In the genomic region with DNA sequence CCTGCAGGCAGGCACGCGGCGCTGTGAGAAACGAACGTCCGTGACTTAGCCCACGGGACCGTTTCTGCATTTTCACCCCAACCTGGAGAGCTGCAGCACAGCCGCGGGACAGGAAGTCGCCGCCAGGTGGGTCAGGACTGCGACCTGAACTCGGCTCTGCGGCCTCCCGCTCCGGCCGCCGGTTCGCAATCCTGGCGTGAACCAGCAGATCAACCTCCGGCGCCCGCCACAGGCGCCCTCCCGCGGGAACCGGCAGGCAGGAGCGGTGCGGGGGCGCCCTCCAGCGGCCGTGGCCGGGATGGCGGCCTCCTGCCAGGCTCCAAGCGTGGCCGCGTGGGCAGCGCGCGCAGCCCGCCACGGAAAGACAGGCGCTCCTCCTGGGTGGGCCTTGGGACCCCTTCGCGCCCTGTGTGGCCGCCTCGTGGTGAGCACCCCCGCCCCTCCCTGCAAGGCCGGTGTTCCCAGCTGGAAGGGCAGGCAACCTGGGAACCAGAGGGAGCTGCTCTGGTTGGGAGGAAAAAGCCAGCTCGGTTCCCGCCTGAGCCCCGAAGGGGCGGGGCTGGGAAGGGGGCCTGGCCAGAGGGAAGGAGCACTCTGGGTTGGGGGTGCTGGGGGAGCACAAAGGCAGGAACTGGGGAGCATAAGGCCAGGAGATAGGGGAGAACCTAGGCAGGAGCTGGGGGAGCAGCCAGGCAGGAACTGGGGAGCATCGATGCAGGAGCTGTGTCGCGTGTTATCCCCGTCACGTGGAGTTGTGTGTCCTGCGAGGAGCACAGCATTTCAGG, we compare ENCODE assay signal across 1 cellular context.
TF ChIP-seq lines count a peak whose summit lies in the region.

No MANE protein-coding gene starts in this region.

TF ChIP-seq in K562, 482 proteins besides CTCF, POLR2A, EP300 and RAD21 (continued from another document and continues in another):
- TF ChIP-seq, protein P1, sequence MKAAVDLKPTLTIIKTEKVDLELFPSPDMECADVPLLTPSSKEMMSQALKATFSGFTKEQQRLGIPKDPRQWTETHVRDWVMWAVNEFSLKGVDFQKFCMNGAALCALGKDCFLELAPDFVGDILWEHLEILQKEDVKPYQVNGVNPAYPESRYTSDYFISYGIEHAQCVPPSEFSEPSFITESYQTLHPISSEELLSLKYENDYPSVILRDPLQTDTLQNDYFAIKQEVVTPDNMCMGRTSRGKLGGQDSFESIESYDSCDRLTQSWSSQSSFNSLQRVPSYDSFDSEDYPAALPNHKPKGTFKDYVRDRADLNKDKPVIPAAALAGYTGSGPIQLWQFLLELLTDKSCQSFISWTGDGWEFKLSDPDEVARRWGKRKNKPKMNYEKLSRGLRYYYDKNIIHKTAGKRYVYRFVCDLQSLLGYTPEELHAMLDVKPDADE (conservative IDR thresholded peaks at IDR 0.05; ENCODE audit: control insufficient read depth, low read depth, low read length), result peak; percentile 60; the same call in 1 of the 2 replicates
- TF ChIP-seq E2F3 (CRISPR knock-in tag; IDR thresholded peaks at IDR 0.05) (peak; percentile 92), MTA3 (IDR thresholded peaks at IDR 0.05; ENCODE audit: borderline replicate concordance) (peak; percentile 94), PTRF (tag; IDR thresholded peaks at IDR 0.05) (no peak), ZKSCAN1 (IDR thresholded peaks at IDR 0.05; ENCODE audit: low read depth, low read length) (0 out of 2 replicates have a peak, but pooled peaks have one; percentile 45), KLF13 (tag; IDR thresholded peaks at IDR 0.05; ENCODE audit: borderline replicate concordance, low read depth) (peak; percentile 45), EP400 (IDR thresholded peaks at IDR 0.05) (peak; percentile 83), CXXC5 (CRISPR knock-in tag; IDR thresholded peaks at IDR 0.05) (peak; percentile 87), CBX3 (IDR thresholded peaks at IDR 0.05; ENCODE audit: borderline replicate concordance in 1 of 2, low read length in 2 of 2) (peak in 1 of 2 experiments; percentile 54; a peak in 1 of 3 replicates), YY1 (IDR thresholded peaks at IDR 0.05; ENCODE audit: borderline replicate concordance in 1 of 3, control insufficient read depth in 1 of 3, extremely low read depth in 1 of 3, insufficient read depth in 3 of 3, insufficient read length in 1 of 3, insufficient replicate concordance in 2 of 3, low read depth in 1 of 3, low read length in 2 of 3) (peak; percentile 15 to 75 (median 72)), STAG1 (CRISPR knock-in tag; IDR thresholded peaks at IDR 0.05; ENCODE audit: borderline replicate concordance) (peak; percentile 87), RB1 (IDR thresholded peaks at IDR 0.05; ENCODE audit: low read depth) (peak; percentile 100), NR2C2 (CRISPR knock-in tag; IDR thresholded peaks at IDR 0.05) (0 out of 2 replicates have a peak, but pooled peaks have one; percentile 44), NR2C2 (tag; IDR thresholded peaks at IDR 0.05) (no peak), NFIC (IDR thresholded peaks at IDR 0.05) (peak; percentile 44)
- TF ChIP-seq, protein P2, sequence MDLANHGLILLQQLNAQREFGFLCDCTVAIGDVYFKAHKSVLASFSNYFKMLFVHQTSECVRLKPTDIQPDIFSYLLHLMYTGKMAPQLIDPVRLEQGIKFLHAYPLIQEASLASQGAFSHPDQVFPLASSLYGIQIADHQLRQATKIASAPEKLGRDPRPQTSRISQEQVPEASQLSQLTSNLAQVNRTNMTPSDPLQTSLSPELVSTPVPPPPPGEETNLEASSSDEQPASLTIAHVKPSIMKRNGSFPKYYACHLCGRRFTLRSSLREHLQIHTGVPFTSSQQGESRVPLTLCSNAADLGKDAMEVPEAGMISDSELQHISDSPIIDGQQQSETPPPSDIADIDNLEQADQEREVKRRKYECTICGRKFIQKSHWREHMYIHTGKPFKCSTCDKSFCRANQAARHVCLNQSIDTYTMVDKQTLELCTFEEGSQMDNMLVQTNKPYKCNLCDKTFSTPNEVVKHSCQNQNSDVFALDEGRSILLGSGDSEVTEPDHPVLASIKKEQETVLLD (IDR thresholded peaks at IDR 0.05), result 0 out of 2 replicates have a peak, but pooled peaks have one; percentile 32
- TF ChIP-seq, protein P3, sequence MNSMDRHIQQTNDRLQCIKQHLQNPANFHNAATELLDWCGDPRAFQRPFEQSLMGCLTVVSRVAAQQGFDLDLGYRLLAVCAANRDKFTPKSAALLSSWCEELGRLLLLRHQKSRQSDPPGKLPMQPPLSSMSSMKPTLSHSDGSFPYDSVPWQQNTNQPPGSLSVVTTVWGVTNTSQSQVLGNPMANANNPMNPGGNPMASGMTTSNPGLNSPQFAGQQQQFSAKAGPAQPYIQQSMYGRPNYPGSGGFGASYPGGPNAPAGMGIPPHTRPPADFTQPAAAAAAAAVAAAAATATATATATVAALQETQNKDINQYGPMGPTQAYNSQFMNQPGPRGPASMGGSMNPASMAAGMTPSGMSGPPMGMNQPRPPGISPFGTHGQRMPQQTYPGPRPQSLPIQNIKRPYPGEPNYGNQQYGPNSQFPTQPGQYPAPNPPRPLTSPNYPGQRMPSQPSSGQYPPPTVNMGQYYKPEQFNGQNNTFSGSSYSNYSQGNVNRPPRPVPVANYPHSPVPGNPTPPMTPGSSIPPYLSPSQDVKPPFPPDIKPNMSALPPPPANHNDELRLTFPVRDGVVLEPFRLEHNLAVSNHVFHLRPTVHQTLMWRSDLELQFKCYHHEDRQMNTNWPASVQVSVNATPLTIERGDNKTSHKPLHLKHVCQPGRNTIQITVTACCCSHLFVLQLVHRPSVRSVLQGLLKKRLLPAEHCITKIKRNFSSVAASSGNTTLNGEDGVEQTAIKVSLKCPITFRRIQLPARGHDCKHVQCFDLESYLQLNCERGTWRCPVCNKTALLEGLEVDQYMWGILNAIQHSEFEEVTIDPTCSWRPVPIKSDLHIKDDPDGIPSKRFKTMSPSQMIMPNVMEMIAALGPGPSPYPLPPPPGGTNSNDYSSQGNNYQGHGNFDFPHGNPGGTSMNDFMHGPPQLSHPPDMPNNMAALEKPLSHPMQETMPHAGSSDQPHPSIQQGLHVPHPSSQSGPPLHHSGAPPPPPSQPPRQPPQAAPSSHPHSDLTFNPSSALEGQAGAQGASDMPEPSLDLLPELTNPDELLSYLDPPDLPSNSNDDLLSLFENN (IDR thresholded peaks at IDR 0.05; ENCODE audit: low read depth in 2 of 2, low read length in 2 of 2), result 0 out of 4 replicates have a peak, but pooled peaks of 1 of the 2 experiments have one; percentile 61
- TF ChIP-seq, protein P4, sequence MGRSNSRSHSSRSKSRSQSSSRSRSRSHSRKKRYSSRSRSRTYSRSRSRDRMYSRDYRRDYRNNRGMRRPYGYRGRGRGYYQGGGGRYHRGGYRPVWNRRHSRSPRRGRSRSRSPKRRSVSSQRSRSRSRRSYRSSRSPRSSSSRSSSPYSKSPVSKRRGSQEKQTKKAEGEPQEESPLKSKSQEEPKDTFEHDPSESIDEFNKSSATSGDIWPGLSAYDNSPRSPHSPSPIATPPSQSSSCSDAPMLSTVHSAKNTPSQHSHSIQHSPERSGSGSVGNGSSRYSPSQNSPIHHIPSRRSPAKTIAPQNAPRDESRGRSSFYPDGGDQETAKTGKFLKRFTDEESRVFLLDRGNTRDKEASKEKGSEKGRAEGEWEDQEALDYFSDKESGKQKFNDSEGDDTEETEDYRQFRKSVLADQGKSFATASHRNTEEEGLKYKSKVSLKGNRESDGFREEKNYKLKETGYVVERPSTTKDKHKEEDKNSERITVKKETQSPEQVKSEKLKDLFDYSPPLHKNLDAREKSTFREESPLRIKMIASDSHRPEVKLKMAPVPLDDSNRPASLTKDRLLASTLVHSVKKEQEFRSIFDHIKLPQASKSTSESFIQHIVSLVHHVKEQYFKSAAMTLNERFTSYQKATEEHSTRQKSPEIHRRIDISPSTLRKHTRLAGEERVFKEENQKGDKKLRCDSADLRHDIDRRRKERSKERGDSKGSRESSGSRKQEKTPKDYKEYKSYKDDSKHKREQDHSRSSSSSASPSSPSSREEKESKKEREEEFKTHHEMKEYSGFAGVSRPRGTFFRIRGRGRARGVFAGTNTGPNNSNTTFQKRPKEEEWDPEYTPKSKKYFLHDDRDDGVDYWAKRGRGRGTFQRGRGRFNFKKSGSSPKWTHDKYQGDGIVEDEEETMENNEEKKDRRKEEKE (IDR thresholded peaks at IDR 0.05; ENCODE audit: borderline replicate concordance in 1 of 2, control insufficient read depth in 1 of 2, low read depth in 2 of 2, low read length in 1 of 2), result 0 out of 4 replicates have a peak, but pooled peaks of 1 of the 2 experiments have one; percentile 44
- TF ChIP-seq, protein P5, sequence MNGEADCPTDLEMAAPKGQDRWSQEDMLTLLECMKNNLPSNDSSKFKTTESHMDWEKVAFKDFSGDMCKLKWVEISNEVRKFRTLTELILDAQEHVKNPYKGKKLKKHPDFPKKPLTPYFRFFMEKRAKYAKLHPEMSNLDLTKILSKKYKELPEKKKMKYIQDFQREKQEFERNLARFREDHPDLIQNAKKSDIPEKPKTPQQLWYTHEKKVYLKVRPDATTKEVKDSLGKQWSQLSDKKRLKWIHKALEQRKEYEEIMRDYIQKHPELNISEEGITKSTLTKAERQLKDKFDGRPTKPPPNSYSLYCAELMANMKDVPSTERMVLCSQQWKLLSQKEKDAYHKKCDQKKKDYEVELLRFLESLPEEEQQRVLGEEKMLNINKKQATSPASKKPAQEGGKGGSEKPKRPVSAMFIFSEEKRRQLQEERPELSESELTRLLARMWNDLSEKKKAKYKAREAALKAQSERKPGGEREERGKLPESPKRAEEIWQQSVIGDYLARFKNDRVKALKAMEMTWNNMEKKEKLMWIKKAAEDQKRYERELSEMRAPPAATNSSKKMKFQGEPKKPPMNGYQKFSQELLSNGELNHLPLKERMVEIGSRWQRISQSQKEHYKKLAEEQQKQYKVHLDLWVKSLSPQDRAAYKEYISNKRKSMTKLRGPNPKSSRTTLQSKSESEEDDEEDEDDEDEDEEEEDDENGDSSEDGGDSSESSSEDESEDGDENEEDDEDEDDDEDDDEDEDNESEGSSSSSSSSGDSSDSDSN (IDR thresholded peaks at IDR 0.05; ENCODE audit: borderline replicate concordance in 1 of 2, low read depth in 2 of 2, low read length in 2 of 2), result peak in 1 of 2 experiments; percentile 64; a peak in 1 of 4 replicates
- TF ChIP-seq, protein P6, sequence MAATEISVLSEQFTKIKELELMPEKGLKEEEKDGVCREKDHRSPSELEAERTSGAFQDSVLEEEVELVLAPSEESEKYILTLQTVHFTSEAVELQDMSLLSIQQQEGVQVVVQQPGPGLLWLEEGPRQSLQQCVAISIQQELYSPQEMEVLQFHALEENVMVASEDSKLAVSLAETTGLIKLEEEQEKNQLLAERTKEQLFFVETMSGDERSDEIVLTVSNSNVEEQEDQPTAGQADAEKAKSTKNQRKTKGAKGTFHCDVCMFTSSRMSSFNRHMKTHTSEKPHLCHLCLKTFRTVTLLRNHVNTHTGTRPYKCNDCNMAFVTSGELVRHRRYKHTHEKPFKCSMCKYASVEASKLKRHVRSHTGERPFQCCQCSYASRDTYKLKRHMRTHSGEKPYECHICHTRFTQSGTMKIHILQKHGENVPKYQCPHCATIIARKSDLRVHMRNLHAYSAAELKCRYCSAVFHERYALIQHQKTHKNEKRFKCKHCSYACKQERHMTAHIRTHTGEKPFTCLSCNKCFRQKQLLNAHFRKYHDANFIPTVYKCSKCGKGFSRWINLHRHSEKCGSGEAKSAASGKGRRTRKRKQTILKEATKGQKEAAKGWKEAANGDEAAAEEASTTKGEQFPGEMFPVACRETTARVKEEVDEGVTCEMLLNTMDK (IDR thresholded peaks at IDR 0.05; ENCODE audit: borderline replicate concordance, insufficient read depth, low read depth, low read length, poor library complexity, severe bottlenecking), result peak; percentile 72
- TF ChIP-seq, protein P7, sequence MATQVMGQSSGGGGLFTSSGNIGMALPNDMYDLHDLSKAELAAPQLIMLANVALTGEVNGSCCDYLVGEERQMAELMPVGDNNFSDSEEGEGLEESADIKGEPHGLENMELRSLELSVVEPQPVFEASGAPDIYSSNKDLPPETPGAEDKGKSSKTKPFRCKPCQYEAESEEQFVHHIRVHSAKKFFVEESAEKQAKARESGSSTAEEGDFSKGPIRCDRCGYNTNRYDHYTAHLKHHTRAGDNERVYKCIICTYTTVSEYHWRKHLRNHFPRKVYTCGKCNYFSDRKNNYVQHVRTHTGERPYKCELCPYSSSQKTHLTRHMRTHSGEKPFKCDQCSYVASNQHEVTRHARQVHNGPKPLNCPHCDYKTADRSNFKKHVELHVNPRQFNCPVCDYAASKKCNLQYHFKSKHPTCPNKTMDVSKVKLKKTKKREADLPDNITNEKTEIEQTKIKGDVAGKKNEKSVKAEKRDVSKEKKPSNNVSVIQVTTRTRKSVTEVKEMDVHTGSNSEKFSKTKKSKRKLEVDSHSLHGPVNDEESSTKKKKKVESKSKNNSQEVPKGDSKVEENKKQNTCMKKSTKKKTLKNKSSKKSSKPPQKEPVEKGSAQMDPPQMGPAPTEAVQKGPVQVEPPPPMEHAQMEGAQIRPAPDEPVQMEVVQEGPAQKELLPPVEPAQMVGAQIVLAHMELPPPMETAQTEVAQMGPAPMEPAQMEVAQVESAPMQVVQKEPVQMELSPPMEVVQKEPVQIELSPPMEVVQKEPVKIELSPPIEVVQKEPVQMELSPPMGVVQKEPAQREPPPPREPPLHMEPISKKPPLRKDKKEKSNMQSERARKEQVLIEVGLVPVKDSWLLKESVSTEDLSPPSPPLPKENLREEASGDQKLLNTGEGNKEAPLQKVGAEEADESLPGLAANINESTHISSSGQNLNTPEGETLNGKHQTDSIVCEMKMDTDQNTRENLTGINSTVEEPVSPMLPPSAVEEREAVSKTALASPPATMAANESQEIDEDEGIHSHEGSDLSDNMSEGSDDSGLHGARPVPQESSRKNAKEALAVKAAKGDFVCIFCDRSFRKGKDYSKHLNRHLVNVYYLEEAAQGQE (CRISPR knock-in tag; IDR thresholded peaks at IDR 0.05; ENCODE audit: low read depth), result peak; percentile 20; the same call in 1 of the 2 replicates
- TF ChIP-seq, protein P8, sequence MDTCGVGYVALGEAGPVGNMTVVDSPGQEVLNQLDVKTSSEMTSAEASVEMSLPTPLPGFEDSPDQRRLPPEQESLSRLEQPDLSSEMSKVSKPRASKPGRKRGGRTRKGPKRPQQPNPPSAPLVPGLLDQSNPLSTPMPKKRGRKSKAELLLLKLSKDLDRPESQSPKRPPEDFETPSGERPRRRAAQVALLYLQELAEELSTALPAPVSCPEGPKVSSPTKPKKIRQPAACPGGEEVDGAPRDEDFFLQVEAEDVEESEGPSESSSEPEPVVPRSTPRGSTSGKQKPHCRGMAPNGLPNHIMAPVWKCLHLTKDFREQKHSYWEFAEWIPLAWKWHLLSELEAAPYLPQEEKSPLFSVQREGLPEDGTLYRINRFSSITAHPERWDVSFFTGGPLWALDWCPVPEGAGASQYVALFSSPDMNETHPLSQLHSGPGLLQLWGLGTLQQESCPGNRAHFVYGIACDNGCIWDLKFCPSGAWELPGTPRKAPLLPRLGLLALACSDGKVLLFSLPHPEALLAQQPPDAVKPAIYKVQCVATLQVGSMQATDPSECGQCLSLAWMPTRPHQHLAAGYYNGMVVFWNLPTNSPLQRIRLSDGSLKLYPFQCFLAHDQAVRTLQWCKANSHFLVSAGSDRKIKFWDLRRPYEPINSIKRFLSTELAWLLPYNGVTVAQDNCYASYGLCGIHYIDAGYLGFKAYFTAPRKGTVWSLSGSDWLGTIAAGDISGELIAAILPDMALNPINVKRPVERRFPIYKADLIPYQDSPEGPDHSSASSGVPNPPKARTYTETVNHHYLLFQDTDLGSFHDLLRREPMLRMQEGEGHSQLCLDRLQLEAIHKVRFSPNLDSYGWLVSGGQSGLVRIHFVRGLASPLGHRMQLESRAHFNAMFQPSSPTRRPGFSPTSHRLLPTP (IDR thresholded peaks at IDR 0.05; ENCODE audit: borderline replicate concordance, extremely low read depth, insufficient read length), result no peak
- TF ChIP-seq, protein P9, sequence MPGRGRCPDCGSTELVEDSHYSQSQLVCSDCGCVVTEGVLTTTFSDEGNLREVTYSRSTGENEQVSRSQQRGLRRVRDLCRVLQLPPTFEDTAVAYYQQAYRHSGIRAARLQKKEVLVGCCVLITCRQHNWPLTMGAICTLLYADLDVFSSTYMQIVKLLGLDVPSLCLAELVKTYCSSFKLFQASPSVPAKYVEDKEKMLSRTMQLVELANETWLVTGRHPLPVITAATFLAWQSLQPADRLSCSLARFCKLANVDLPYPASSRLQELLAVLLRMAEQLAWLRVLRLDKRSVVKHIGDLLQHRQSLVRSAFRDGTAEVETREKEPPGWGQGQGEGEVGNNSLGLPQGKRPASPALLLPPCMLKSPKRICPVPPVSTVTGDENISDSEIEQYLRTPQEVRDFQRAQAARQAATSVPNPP (IDR thresholded peaks at IDR 0.05; ENCODE audit: borderline replicate concordance, insufficient read depth, insufficient read length), result no peak
